Comparison of ENCODE assay signal across 22 cellular contexts in genomic region chr2:230164139-230164538, GRCh38.
"Had no signal": no experiment of that assay in that cellular context is flagged by ENCODE, and none has a peak within 500 bp of the region (broad histone marks: within the 10 kb centered on the region; RNA-seq: fewer than 3 reads in every experiment).

No MANE protein-coding gene starts in this region.

- H3K36me3 ChIP-seq: MG63, SJSA1 had no signal

- H3K4me3 ChIP-seq: MG63, SJSA1 had no signal

- H3K4me2 ChIP-seq: SK-N-SH had no signal

- FAIRE-seq: RCC 7860 had no signal

- H3K9ac ChIP-seq: SK-N-SH had no signal

- H3K9me3 ChIP-seq: MG63, SJSA1, SK-N-SH had no signal

- DNase-seq: Karpas-422, KG1, MG63, NCI-H1092, NCI-H1105 treated with DMSO at 0.1 percent for 48 hours, NCI-H1417 treated with DMSO at 0.1 percent for 48 hours, NCI-H187, NCI-H2029, NCI-H2081 treated with DMSO at 0.1 percent for 48 hours, NCI-H2171, NCI-H226, NCI-H446, NCI-H510A, NCI-H524 treated with DMSO at 0.1 percent for 48 hours, NCI-H69, NCI-H774, Right ventricle myocardium superior, RPMI8226, SIG-M5, SK-N-SH had no signal

- H3K27me3 ChIP-seq: MG63, SJSA1 had no signal

- H3K4me1 ChIP-seq: SJSA1 had no signal

- H3K27ac ChIP-seq: SJSA1 had no signal
